21 cellular contexts compared by ENCODE assay signal in the genomic region with DNA sequence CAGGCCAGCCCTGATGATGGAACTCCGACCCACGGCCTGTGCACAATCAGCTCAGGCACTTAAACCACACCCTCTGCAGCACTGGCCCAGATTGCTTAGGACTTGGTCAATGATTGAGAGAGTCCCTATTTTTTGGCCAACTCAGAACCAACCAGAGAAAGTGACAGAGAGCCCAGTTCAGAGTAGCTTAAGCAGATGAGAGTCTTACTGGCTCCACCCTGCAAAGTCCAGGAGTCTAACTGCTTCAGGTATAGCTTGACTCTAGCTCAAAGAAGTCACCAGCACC. TPM values are rescaled to one million over a fixed set of nuclear protein-coding genes. Genes with fewer than 3 reads are reported as not detected.
DNase-seq lines count a peak whose midpoint lies in the region; ATAC-seq, FAIRE-seq and TF ChIP-seq lines count a peak whose summit lies in the region.
"Had no signal": no experiment of that assay in that cellular context is flagged by ENCODE, and none has a peak within 500 bp of the region (broad histone marks: within the 10 kb centered on the region; RNA-seq: fewer than 3 reads in every experiment).

No MANE protein-coding gene starts in this region.

- H3K79me1 ChIP-seq in neuronal stem cell (ENCODE audit: low read depth, low read length) = no peaks in the 10 kb centered on the region

- intact Hi-C loops in right lobe of liver (cut with DNase I) (no loop called here), HepG2 (cut with micrococcal nuclease; ENCODE audit: unreplicated experiment) (no loop called here), stomach (cut with DNase I; ENCODE audit: low total_unique reads) (no loop called here), PC-9 (cut with micrococcal nuclease; ENCODE audit: unreplicated experiment) (no loop called here)

- no peak overlapping the region for H4K8ac ChIP-seq in neuronal stem cell (ENCODE audit: low read depth, low read length)

- no peaks in the 10 kb centered on the region for H3F3A ChIP-seq in PC-9 (ENCODE audit: insufficient read depth, low read depth)

- no peak overlapping the region for H2BK15ac ChIP-seq in neuronal stem cell (ENCODE audit: low read length)

- H3K4me3 ChIP-seq in right lobe of liver = no peak overlapping the region
- H3K4me3 ChIP-seq in HepG2 (replicated peaks in 1 of 3; ENCODE audit: insufficient read depth in 1 of 3, low read depth in 2 of 3, low read length in 3 of 3) = no peak overlapping the region
- no peak overlapping the region for H3K4me3 ChIP-seq in neuronal stem cell (ENCODE audit: low read length in 2 of 2)
- no peak overlapping the region for H3K4me3 ChIP-seq in stomach
- H3K4me3 ChIP-seq in PC-9 = no peak overlapping the region
- H3K4me3 ChIP-seq: A549, BLaER1, GM12878, HAP-1 had no signal

- in situ Hi-C loops in HepG2 (cut with HindIII; ENCODE audit: extremely low pct_ligation_motif_present, low pct_unique_long_range_greater_than_20kb) = no loop called here

- no peaks in the 10 kb centered on the region for H3K9me3 ChIP-seq in right lobe of liver
- no peaks in the 10 kb centered on the region for H3K9me3 ChIP-seq in HepG2 (ENCODE audit: low read length)
- no peaks in the 10 kb centered on the region for H3K9me3 ChIP-seq in neuronal stem cell (replicated peaks in 1 of 2; ENCODE audit: control insufficient read depth in 2 of 2, insufficient read depth in 1 of 2, low read depth in 1 of 2, low read length in 2 of 2)
- H3K9me3 ChIP-seq in stomach = no peaks in the 10 kb centered on the region
- H3K9me3 ChIP-seq in PC-9 (ENCODE audit: insufficient read depth, low read depth) = no peaks in the 10 kb centered on the region
- H3K9me3 ChIP-seq: A549, BLaER1, HAP-1 had no signal

- H4K20me1 ChIP-seq in HepG2 (ENCODE audit: insufficient read depth, low read length) = no peaks in the 10 kb centered on the region
- no peaks in the 10 kb centered on the region for H4K20me1 ChIP-seq in PC-9 (ENCODE audit: insufficient read depth)
- H4K20me1 ChIP-seq: BLaER1 had no signal

- H2AFZ ChIP-seq in HepG2 (ENCODE audit: low read length) (no peak overlapping the region), neuronal stem cell (ENCODE audit: low read length) (no peak overlapping the region), PC-9 (no peak overlapping the region)

- H2BK5ac ChIP-seq in neuronal stem cell (ENCODE audit: low read length) = no peak overlapping the region

- H4K91ac ChIP-seq in neuronal stem cell (ENCODE audit: low read depth, low read length, poor library complexity) = no peak overlapping the region

- H3K27me3 ChIP-seq in right lobe of liver (no peaks in the 10 kb centered on the region), HepG2 (ENCODE audit: control insufficient read depth in 1 of 2, insufficient read depth in 2 of 2, low read length in 2 of 2) (peaks cover 0 to 54% of the 10 kb centered on the region in 2 experiments; a peak in 4 of 5 replicates), neuronal stem cell (ENCODE audit: control insufficient read depth in 3 of 3, insufficient read depth in 3 of 3, low read depth in 1 of 3, low read length in 3 of 3) (peaks cover 0 to 10% (median 0%) of the 10 kb centered on the region in 3 experiments), stomach (peaks cover 0 to 7% (median 0%) of the 10 kb centered on the region in 3 donors), PC-9 (ENCODE audit: insufficient read depth, low read depth) (no peaks in the 10 kb centered on the region)
- H3K27me3 ChIP-seq: BLaER1 had no signal

- H2BK120ac ChIP-seq in neuronal stem cell (ENCODE audit: low read depth, low read length) = no peak overlapping the region

- no peak for TF ChIP-seq RAD21 in HepG2 (CRISPR knock-in tag; IDR thresholded peaks at IDR 0.05)

- peak overlapping the region; percentile 29 for H3K18ac ChIP-seq in neuronal stem cell (ENCODE audit: low read length)

- H3K9ac ChIP-seq in HepG2 (ENCODE audit: insufficient read depth, low read depth, low read length) = no peak overlapping the region
- H3K9ac ChIP-seq in neuronal stem cell (ENCODE audit: low read depth, low read length, poor library complexity) = no peak overlapping the region
- H3K9ac ChIP-seq: BLaER1 had no signal

- POLR2A ChIA-PET in HepG2 (lab: Yijun Ruan, JAX) = no interaction called here
- POLR2A ChIA-PET in PC-9 (lab: Charles Lee; ENCODE audit: unreplicated experiment) = no interaction called here

- no peak overlapping the region for H2AK5ac ChIP-seq in neuronal stem cell (ENCODE audit: low read depth, low read length)

- H3K36me3 ChIP-seq in right lobe of liver (no peaks in the 10 kb centered on the region), HepG2 (replicated peaks in 1 of 2; ENCODE audit: control insufficient read depth in 1 of 2, insufficient read depth in 2 of 2, low read length in 2 of 2) (no peaks in the 10 kb centered on the region), neuronal stem cell (replicated peaks in 1 of 2; ENCODE audit: control insufficient read depth in 2 of 2, insufficient read depth in 2 of 2, low read length in 2 of 2) (no peaks in the 10 kb centered on the region), stomach (no peaks in the 10 kb centered on the region), PC-9 (ENCODE audit: low read depth) (no peaks in the 10 kb centered on the region)
- H3K36me3 ChIP-seq: BLaER1, HAP-1 had no signal

- BruUV-seq in HepG2 (replicated peaks; lab: Mats Ljungman, UMichigan) (no TSS peak), PC-9 (replicated peaks; lab: Mats Ljungman, UMichigan) (no TSS peak)

- no peak overlapping the region for H2BK12ac ChIP-seq in neuronal stem cell (ENCODE audit: low read length)

- DNase-seq in right lobe of liver = no peak
- DNase-seq in HepG2 (ENCODE audit: low spot score) = no peak
- peak; percentile 46 for DNase-seq in islet precursor cell
- no peak for DNase-seq in neuronal stem cell (ENCODE audit: low spot score)
- peak; percentile 14 for DNase-seq in stomach
- DNase-seq in NCI-H345 (lab: John Stamatoyannopoulos, UW) = no peak
- DNase-seq in PC-9 = no peak
- DNase-seq: CD4-positive, alpha-beta memory T cell; DMS 273 treated with DMSO at 0.1 percent for 48 hours; DMS53; DND-41; EL had no signal

- WGBS in right lobe of liver (ENCODE audit: insufficient coverage, low coverage, low lambda C conversion rate, missing lambda C conversion rate) = no CpG with 5 or more reads among the region's 2 CpGs
- no CpG with 5 or more reads among the region's 2 CpGs for WGBS in HepG2 (ENCODE audit: low lambda C conversion rate)
- no CpG with 5 or more reads among the region's 2 CpGs for WGBS in neuronal stem cell (ENCODE audit: extremely low coverage in 2 of 2, insufficient read length in 2 of 2, insufficient replicate concordance in 1 of 2), 2 donors
- 31 to 45% (median 37%) methylated on average over 2 of the region's 2 CpGs for WGBS in stomach, 5 donors

- TF ChIP-seq CTCF in right lobe of liver (IDR thresholded peaks at IDR 0.05) (no peak), HepG2 (CRISPR knock-in tag; IDR thresholded peaks at IDR 0.05) (no peak), stomach (IDR thresholded peaks at IDR 0.05) (no peak), PC-9 (conservative IDR thresholded peaks at IDR 0.05) (no peak)

- no peak overlapping the region for H3K23ac ChIP-seq in neuronal stem cell (ENCODE audit: low read depth, low read length, poor library complexity)

- no peaks in the 10 kb centered on the region for H3K9me2 ChIP-seq in PC-9 (ENCODE audit: insufficient read depth)

- no peaks in the 10 kb centered on the region for H3K79me2 ChIP-seq in HepG2 (ENCODE audit: insufficient read depth, low read length)
- no peaks in the 10 kb centered on the region for H3K79me2 ChIP-seq in PC-9 (ENCODE audit: low read depth)

- H3K4me1 ChIP-seq in right lobe of liver (peaks cover 0 to 21% (median 6%) of the 10 kb centered on the region in 4 donors), HepG2 (ENCODE audit: insufficient read depth, low read length) (no peaks in the 10 kb centered on the region), neuronal stem cell (ENCODE audit: control insufficient read depth in 2 of 2, insufficient read depth in 1 of 2, low read depth in 1 of 2, low read length in 2 of 2) (no peaks in the 10 kb centered on the region), stomach (peaks cover 0 to 10% (median 4%) of the 10 kb centered on the region in 4 donors), PC-9 (replicated peaks; ENCODE audit: insufficient read depth) (peaks cover 9% of the 10 kb centered on the region; the same call in 1 of the 2 replicates)
- H3K4me1 ChIP-seq: A549, HAP-1 had no signal

- no peak overlapping the region for H3K4me2 ChIP-seq in HepG2 (ENCODE audit: low read depth, low read length)
- no peak overlapping the region for H3K4me2 ChIP-seq in neuronal stem cell (ENCODE audit: insufficient read depth, low read length, poor library complexity, severe bottlenecking)
- H3K4me2 ChIP-seq in PC-9 = no peak overlapping the region
- H3K4me2 ChIP-seq: A549, BLaER1 had no signal

- FAIRE-seq in HepG2 (lab: Jason Lieb, UNC) = no peak
- FAIRE-seq: A549, GM12878, HTR-8/SVneo had no signal

- CTCF ChIA-PET in HepG2 (lab: Yijun Ruan, JAX; ENCODE audit: low intra/inter-chr PET ratio, low total read pairs) = no interaction called here
- CTCF ChIA-PET in PC-9 (lab: Charles Lee) = no interaction called here

- H3K14ac ChIP-seq in neuronal stem cell (ENCODE audit: low read length) = no peak overlapping the region

- no peak overlapping the region for H3K27ac ChIP-seq in right lobe of liver
- no peak overlapping the region for H3K27ac ChIP-seq in HepG2 (ENCODE audit: extremely low read length, insufficient read depth, low read length)
- no peak overlapping the region for H3K27ac ChIP-seq in neuronal stem cell (replicated peaks; ENCODE audit: low read length)
- no peak overlapping the region for H3K27ac ChIP-seq in stomach
- H3K27ac ChIP-seq in PC-9 = no peak overlapping the region
- H3K27ac ChIP-seq: 22Rv1, A549, BLaER1 had no signal

- ATAC-seq in right lobe of liver (peak; percentile 25 to 73 (median 67)), HepG2 (no peak), HG03342 (IDR thresholded peaks at IDR 0.05; ENCODE audit: unreplicated experiment) (no peak)
- ATAC-seq: A549, GM12878 had no signal

- TF ChIP-seq EP300 in HepG2 (IDR thresholded peaks at IDR 0.05; ENCODE audit: low read depth in 2 of 2, low read length in 2 of 2) = no peak
- no peak for TF ChIP-seq EP300 in HepG2 (CRISPR knock-in tag; IDR thresholded peaks at IDR 0.05; ENCODE audit: borderline replicate concordance)
- no peak for TF ChIP-seq EP300 in stomach (IDR thresholded peaks at IDR 0.05)

- no peak overlapping the region for H3K4ac ChIP-seq in neuronal stem cell (ENCODE audit: low read length)

- TF ChIP-seq POLR2A in right lobe of liver (IDR thresholded peaks at IDR 0.05) (no peak), HepG2 (IDR thresholded peaks at IDR 0.05; ENCODE audit: insufficient read depth in 1 of 2, low read depth in 2 of 2, low read length in 2 of 2) (no peak), stomach (IDR thresholded peaks at IDR 0.05) (no peak)

RNA-seq across cellular contexts. Expression of gene SLC6A20, which starts 20.1 kb away (rescaled TPM):
- total RNA-seq in right lobe of liver = under 1 TPM in 3 of 6 experiments, not detected in 3; 0.07 to 0.21 (median 0.12) TPM
- total RNA-seq in HepG2 (2016; rRNA removed; fragmentation: Illumina TruSeq; extraction: Trizol) = not detected in 2 replicates
- total RNA-seq in HepG2 (2016; cell fraction: cytosol; rRNA removed; fragmentation: Illumina TruSeq; extraction: Trizol; ENCODE audit: low read depth) = not detected in 2 replicates
- total RNA-seq in HepG2 (2016; cell fraction: insoluble cytoplasmic fraction; rRNA removed; fragmentation: Illumina TruSeq; extraction: Trizol) = not detected in 2 replicates
- not detected in 2 replicates for total RNA-seq in HepG2 (2016; cell fraction: membrane; rRNA removed; fragmentation: Illumina TruSeq; extraction: Trizol)
- total RNA-seq in HepG2 (2016; cell fraction: nucleus; rRNA removed; fragmentation: Illumina TruSeq; extraction: Trizol) = not detected in 2 replicates
- 0.04 TPM in 1 of 2 replicates, not detected in the other for polyA plus RNA-seq in HepG2 (2011; rRNA removed)
- polyA plus RNA-seq in HepG2 (2011; cell fraction: cytosol; rRNA removed) = not detected in 2 replicates
- not detected in 2 replicates for polyA plus RNA-seq in HepG2 (2011; cell fraction: nucleus; rRNA removed)
- polyA plus RNA-seq in HepG2 (2012) = not detected in 2 replicates
- not detected in 2 replicates for polyA plus RNA-seq in HepG2 (2016; cell fraction: cytosol; fragmentation: Illumina TruSeq; extraction: Trizol; ENCODE audit: low read depth)
- not detected in 2 replicates for polyA plus RNA-seq in HepG2 (2016; cell fraction: insoluble cytoplasmic fraction; fragmentation: Illumina TruSeq; extraction: Trizol; ENCODE audit: low read depth)
- polyA plus RNA-seq in HepG2 (2016; cell fraction: membrane; fragmentation: Illumina TruSeq; extraction: Trizol; ENCODE audit: low read depth) = not detected in 2 replicates
- not detected in 2 replicates for polyA plus RNA-seq in HepG2 (2016; cell fraction: nucleus; fragmentation: Illumina TruSeq; extraction: Trizol; ENCODE audit: insufficient read depth, low read depth)
- not detected in 2 replicates for polyA minus RNA-seq in HepG2 (2011; rRNA and poly(A)+ RNA removed; ENCODE audit: low replicate concordance)
- not detected in 2 replicates for polyA minus RNA-seq in HepG2 (2011; cell fraction: cytosol; rRNA and poly(A)+ RNA removed)
- polyA minus RNA-seq in HepG2 (2011; cell fraction: nucleus; rRNA and poly(A)+ RNA removed) = not detected in 2 replicates
- polyA plus RNA-seq in neuronal stem cell (2013, experiment 1 of 2) = not detected
- not detected for polyA plus RNA-seq in neuronal stem cell (2013, experiment 2 of 2)
- total RNA-seq in stomach = under 1 TPM in 3 of 5 donors, not detected in 2; 0.14 to 0.73 (median 0.58) TPM
- polyA plus RNA-seq in stomach = 1 to 10 TPM in 1 of 3 donors, under 1 TPM in 1, not detected in 1; 0.10 to 2.6 TPM
- total RNA-seq in PC-9 (2021) = not detected in 2 replicates
- total RNA-seq: CD4-positive, alpha-beta memory T cell; H4 had no signal
- polyA plus RNA-seq: A549, CD14-positive monocyte had no signal

Comparison
In these comparisons a context has a peak if more than half of its experiments do, and no peak if none do; other contexts are left out.
1. ATAC-seq: peak in right lobe of liver (4 of 4); none in HepG2 (single experiment) and HG03342 (single experiment).
2. DNase-seq: peak in islet precursor cell (single experiment) and stomach (single experiment); none in right lobe of liver (0 of 3), HepG2 (single experiment), neuronal stem cell (single experiment), NCI-H345 (single experiment) and PC-9 (0 of 2).